14 cellular contexts compared by ENCODE assay signal in genomic region chr3:28334552-28334951, GRCh38. TPM values are rescaled to one million over a fixed set of nuclear protein-coding genes. Genes with fewer than 3 reads are reported as not detected.
DNase-seq lines count a peak whose midpoint lies in the region; ATAC-seq, FAIRE-seq and TF ChIP-seq lines count a peak whose summit lies in the region.
"Had no signal": no experiment of that assay in that cellular context is flagged by ENCODE, and none has a peak within 500 bp of the region (broad histone marks: within the 10 kb centered on the region; RNA-seq: fewer than 3 reads in every experiment).

No MANE protein-coding gene starts in this region.

- H2BK120ac ChIP-seq in mesenchymal stem cell (ENCODE audit: low read depth, low read length) = no peak overlapping the region

- H3K36me3 Mint-ChIP-seq in CD4-positive, alpha-beta T cell (ENCODE audit: low read depth) = peaks cover 48% of the 10 kb centered on the region
- H3K36me3 Mint-ChIP-seq in HFFc6 (ENCODE audit: low read depth) (no peaks in the 10 kb centered on the region), astrocyte (ENCODE audit: low read depth, unreplicated experiment) (peaks cover 3% of the 10 kb centered on the region)
- H3K36me3 Mint-ChIP-seq in activated CD4-positive, alpha-beta T cell treated with anti-CD3 and anti-CD28 coated beads, Interleukin-2, amount 10 ng/mL, durations not matched to agents 7 days and 5 days (ENCODE audit: low read depth) = peaks cover 26% of the 10 kb centered on the region

- H3K4me3 ChIP-seq in astrocyte (ENCODE audit: insufficient read depth, low read depth, low read length) = no peak overlapping the region
- no peak overlapping the region for H3K4me3 ChIP-seq in mesenchymal stem cell (ENCODE audit: insufficient read depth in 1 of 2, low read depth in 1 of 2, low read length in 2 of 2)
- H3K4me3 ChIP-seq: gastrocnemius medialis, skin epidermis had no signal

- CTCF ChIA-PET in CD4-positive, alpha-beta T cell (lab: Charles Lee) = interaction anchor here (0.9 to 3.7 kb wide), 4 partner anchors 14 to 646 kb away, joined by 3 to 17 read pairs (median 6); partner anchors contain the start of genes AZI2 and ZCWPW2
- CTCF ChIA-PET in activated CD4-positive, alpha-beta T cell treated with anti-CD3 and anti-CD28 coated beads, Interleukin-2, amount 10 ng/mL, durations not matched to agents 7 days and 5 days (lab: Charles Lee) = interaction anchor here (0.9 to 2.6 kb wide), 2 partner anchors 13 to 14 kb away, joined by 5 to 11 read pairs; partner anchors contain the start of genes AZI2 and ZCWPW2

- H3K4me2 ChIP-seq in astrocyte (ENCODE audit: low read length) (no peak overlapping the region), mesenchymal stem cell (ENCODE audit: low read length, poor library complexity, severe bottlenecking) (no peak overlapping the region)

- H3K79me2 ChIP-seq in astrocyte (ENCODE audit: insufficient read depth, low read length) = no peaks in the 10 kb centered on the region

- no peak overlapping the region for H3K4ac ChIP-seq in mesenchymal stem cell (ENCODE audit: low read depth in 1 of 2, low read length in 2 of 2)

- H3K27ac ChIP-seq in CD4-positive, alpha-beta T cell (ENCODE audit: low read depth, low read length) = no peak overlapping the region
- H3K27ac ChIP-seq in astrocyte (ENCODE audit: low read depth, low read length) (no peak overlapping the region), mesenchymal stem cell (ENCODE audit: low read length, poor library complexity, severe bottlenecking) (no peak overlapping the region)
- H3K27ac ChIP-seq: gastrocnemius medialis, skin epidermis had no signal

- peaks cover 4% of the 10 kb centered on the region for H4K20me1 ChIP-seq in astrocyte (ENCODE audit: insufficient read depth, low read length)

- H3K36me3 ChIP-seq in astrocyte (ENCODE audit: insufficient read depth, low read length) (peaks cover 16% of the 10 kb centered on the region), mesenchymal stem cell (ENCODE audit: control insufficient read depth in 1 of 2, insufficient read depth in 2 of 2, low read depth in 1 of 2, low read length in 2 of 2) (peaks cover 3 to 83% of the 10 kb centered on the region in 2 experiments)

- H3K4me1 Mint-ChIP-seq in CD4-positive, alpha-beta T cell (ENCODE audit: low read depth) = peaks cover 14% of the 10 kb centered on the region
- H3K4me1 Mint-ChIP-seq in HFFc6 (ENCODE audit: low read depth) (no peaks in the 10 kb centered on the region), astrocyte (ENCODE audit: low read depth, unreplicated experiment) (no peaks in the 10 kb centered on the region)
- peaks cover 13% of the 10 kb centered on the region for H3K4me1 Mint-ChIP-seq in activated CD4-positive, alpha-beta T cell treated with anti-CD3 and anti-CD28 coated beads, Interleukin-2, amount 10 ng/mL, durations not matched to agents 7 days and 5 days
- H3K4me1 Mint-ChIP-seq: nephron progenitor cell had no signal

- no peaks in the 10 kb centered on the region for H3K9me3 Mint-ChIP-seq in CD4-positive, alpha-beta T cell
- no peaks in the 10 kb centered on the region for H3K9me3 Mint-ChIP-seq in HFFc6
- H3K9me3 Mint-ChIP-seq in astrocyte (ENCODE audit: unreplicated experiment) = no peaks in the 10 kb centered on the region
- H3K9me3 Mint-ChIP-seq in activated CD4-positive, alpha-beta T cell treated with anti-CD3 and anti-CD28 coated beads, Interleukin-2, amount 10 ng/mL, durations not matched to agents 7 days and 5 days = no peaks in the 10 kb centered on the region
- H3K9me3 Mint-ChIP-seq: activated CD4-positive, alpha-beta memory T cell treated with anti-CD3 and anti-CD28 coated beads for 36 hours; nephron progenitor cell had no signal

- H3K79me1 ChIP-seq in mesenchymal stem cell (replicated peaks; ENCODE audit: low read length, poor library complexity, severe bottlenecking) = peaks cover 2% of the 10 kb centered on the region

- no peak overlapping the region for H2BK12ac ChIP-seq in mesenchymal stem cell (ENCODE audit: low read length in 2 of 2)

- H3K27me3 ChIP-seq in CD4-positive, alpha-beta T cell (ENCODE audit: control insufficient read depth, insufficient read depth, low read length) = no peaks in the 10 kb centered on the region
- no peaks in the 10 kb centered on the region for H3K27me3 ChIP-seq in astrocyte (ENCODE audit: insufficient read depth, low read length)
- H3K27me3 ChIP-seq in mesenchymal stem cell (ENCODE audit: control insufficient read depth in 1 of 2, insufficient read depth in 1 of 2, low read length in 2 of 2) = no peaks in the 10 kb centered on the region
- H3K27me3 ChIP-seq: gastrocnemius medialis had no signal

- no peak overlapping the region for H3K14ac ChIP-seq in mesenchymal stem cell (ENCODE audit: low read length in 2 of 2)

- no peak overlapping the region for H2BK15ac ChIP-seq in mesenchymal stem cell (ENCODE audit: low read depth, poor library complexity, severe bottlenecking)

- H3K27ac Mint-ChIP-seq in CD4-positive, alpha-beta T cell = no peak overlapping the region
- no peak overlapping the region for H3K27ac Mint-ChIP-seq in HFFc6
- no peak overlapping the region for H3K27ac Mint-ChIP-seq in astrocyte (ENCODE audit: unreplicated experiment)
- no peak overlapping the region for H3K27ac Mint-ChIP-seq in activated CD4-positive, alpha-beta T cell treated with anti-CD3 and anti-CD28 coated beads, Interleukin-2, amount 10 ng/mL, durations not matched to agents 7 days and 5 days
- H3K27ac Mint-ChIP-seq: activated CD4-positive, alpha-beta memory T cell treated with anti-CD3 and anti-CD28 coated beads for 36 hours; nephron progenitor cell had no signal

- H3K9me3 ChIP-seq in CD4-positive, alpha-beta T cell (ENCODE audit: control insufficient read depth, low read length) = no peaks in the 10 kb centered on the region
- H3K9me3 ChIP-seq in astrocyte (ENCODE audit: insufficient read depth, low read depth, low read length) (no peaks in the 10 kb centered on the region), mesenchymal stem cell (ENCODE audit: control insufficient read depth, low read length) (no peaks in the 10 kb centered on the region)
- H3K9me3 ChIP-seq: gastrocnemius medialis had no signal

- FAIRE-seq in astrocyte (lab: Jason Lieb, UNC) = no peak

- H3K4me1 ChIP-seq in astrocyte (ENCODE audit: insufficient read depth, low read length) (no peaks in the 10 kb centered on the region), mesenchymal stem cell (ENCODE audit: control insufficient read depth, insufficient read depth, low read depth, low read length) (no peaks in the 10 kb centered on the region)
- H3K4me1 ChIP-seq: gastrocnemius medialis had no signal

- no peak overlapping the region for H2BK5ac ChIP-seq in mesenchymal stem cell (ENCODE audit: low read depth, low read length, poor library complexity, severe bottlenecking)

- H2AK5ac ChIP-seq in mesenchymal stem cell (ENCODE audit: low read length, severe bottlenecking) = no peak overlapping the region

- H2AFZ ChIP-seq in astrocyte (ENCODE audit: low read depth, low read length) (no peak overlapping the region), mesenchymal stem cell (ENCODE audit: low read depth, low read length) (no peak overlapping the region)

- no peak overlapping the region for H3K23ac ChIP-seq in mesenchymal stem cell (ENCODE audit: low read length in 2 of 2)

- ATAC-seq in CD4-positive, alpha-beta T cell (ENCODE audit: poor library complexity) = no peak
- no peak for ATAC-seq in GM21390 (IDR thresholded peaks at IDR 0.05; ENCODE audit: unreplicated experiment)
- ATAC-seq: gastrocnemius medialis had no signal

- intact Hi-C loops in CD4-positive, alpha-beta T cell (cut with DNase I, micrococcal nuclease) = loop anchor here in 1 of 2 experiments (5.0 kb wide), 1 partner anchor 1022 kb away; no protein-coding TSS in a partner anchor

- H3K9ac ChIP-seq in astrocyte (ENCODE audit: low read length) (no peak overlapping the region), mesenchymal stem cell (ENCODE audit: low read length) (peak overlapping the region; percentile 9)

- TF ChIP-seq CTCF in CD4-positive, alpha-beta T cell (IDR thresholded peaks at IDR 0.05) = peak; percentile 39
- TF ChIP-seq CTCF in HFFc6 (IDR thresholded peaks at IDR 0.05) = peak; percentile 65
- peak; percentile 8 for TF ChIP-seq CTCF in astrocyte (IDR thresholded peaks at IDR 0.05; ENCODE audit: insufficient read depth, low read depth, low read length)
- no peak for TF ChIP-seq CTCF in GM20000 (IDR thresholded peaks at IDR 0.05; ENCODE audit: extremely low read depth, missing control alignments)

- DNase-seq in CD4-positive, alpha-beta T cell = no peak
- DNase-seq in HFFc6 (no peak), astrocyte (ENCODE audit: low read depth) (no peak), mesenchymal stem cell (no peak), GM20000 (ENCODE audit: low spot score) (no peak)
- DNase-seq in activated CD4-positive, alpha-beta T cell treated with anti-CD3 and anti-CD28 coated beads, Interleukin-2, amount 10 ng/mL, durations not matched to agents 7 days and 5 days = no peak
- DNase-seq: activated CD4-positive, alpha-beta memory T cell treated with anti-CD3 and anti-CD28 coated beads for 36 hours; activated naive CD4-positive, alpha-beta T cell treated with Interleukin-2 at 50 U/mL for 16 hours; DMS53; gastrocnemius medialis; NCI-H1930; nephron progenitor cell had no signal

- H3K18ac ChIP-seq in mesenchymal stem cell (ENCODE audit: low read depth in 1 of 2, low read length in 2 of 2) = no peak overlapping the region

- H4K91ac ChIP-seq in mesenchymal stem cell (ENCODE audit: low read length) = no peak overlapping the region

- no peak overlapping the region for H3K4me3 Mint-ChIP-seq in CD4-positive, alpha-beta T cell
- no peak overlapping the region for H3K4me3 Mint-ChIP-seq in HFFc6
- H3K4me3 Mint-ChIP-seq in astrocyte (ENCODE audit: unreplicated experiment) = no peak overlapping the region
- no peak overlapping the region for H3K4me3 Mint-ChIP-seq in activated CD4-positive, alpha-beta T cell treated with anti-CD3 and anti-CD28 coated beads, Interleukin-2, amount 10 ng/mL, durations not matched to agents 7 days and 5 days
- H3K4me3 Mint-ChIP-seq: activated CD4-positive, alpha-beta memory T cell treated with anti-CD3 and anti-CD28 coated beads for 36 hours; nephron progenitor cell had no signal

- POLR2A ChIA-PET in CD4-positive, alpha-beta T cell (lab: Charles Lee) = interaction anchor here (0.6 to 4.1 kb wide), 2 partner anchors 11 to 15 kb away, joined by 3 to 28 read pairs; partner anchors contain the start of genes AZI2 and ZCWPW2
- POLR2A ChIA-PET in activated CD4-positive, alpha-beta T cell treated with anti-CD3 and anti-CD28 coated beads, Interleukin-2, amount 10 ng/mL, durations not matched to agents 7 days and 5 days (lab: Charles Lee) = interaction anchor here (1.2 kb wide), 1 partner anchor 14 kb away, joined by 5 read pairs; the partner anchor contains the start of genes AZI2 and ZCWPW2

- no peak overlapping the region for H4K8ac ChIP-seq in mesenchymal stem cell (ENCODE audit: low read length)

- no peaks in the 10 kb centered on the region for H3K27me3 Mint-ChIP-seq in CD4-positive, alpha-beta T cell
- H3K27me3 Mint-ChIP-seq in HFFc6 (ENCODE audit: insufficient read depth) (no peaks in the 10 kb centered on the region), astrocyte (ENCODE audit: low read depth, unreplicated experiment) (no peaks in the 10 kb centered on the region)
- no peaks in the 10 kb centered on the region for H3K27me3 Mint-ChIP-seq in activated CD4-positive, alpha-beta T cell treated with anti-CD3 and anti-CD28 coated beads, Interleukin-2, amount 10 ng/mL, durations not matched to agents 7 days and 5 days
- H3K27me3 Mint-ChIP-seq: activated CD4-positive, alpha-beta memory T cell treated with anti-CD3 and anti-CD28 coated beads for 36 hours had no signal

RNA-seq across cellular contexts. Expression of gene ZCWPW2, which starts 14.0 kb away (rescaled TPM):
- under 1 TPM; 0.27 to 0.28 TPM for total RNA-seq in CD4-positive, alpha-beta T cell
- under 1 TPM; 0.34 to 0.87 (median 0.58) TPM for total RNA-seq in HFFc6 (2021; fragmentation: NEBNext Ultra II Directional; extraction: Animal tissue kit (Norgen Biotek cat#: 25700))
- total RNA-seq in astrocyte = 0.57 and 1.0 TPM in 2 replicates
- polyA plus RNA-seq in mesenchymal stem cell (2013, experiment 1 of 2) = 0.80 TPM
- 0.53 TPM for polyA plus RNA-seq in mesenchymal stem cell (2013, experiment 2 of 2)
- total RNA-seq in activated CD4-positive, alpha-beta T cell treated with anti-CD3 and anti-CD28 coated beads, Interleukin-2, amount 10 ng/mL, durations not matched to agents 7 days and 5 days = under 1 TPM; 0.37 to 0.50 TPM

RNA-seq across cellular contexts. Expression of gene AZI2, which starts 14.1 kb away (rescaled TPM):
- total RNA-seq in CD4-positive, alpha-beta T cell = 10 to 100 TPM; 27.4 to 31.5 TPM
- 10 to 100 TPM; 61.9 to 69.6 (median 67.0) TPM for total RNA-seq in HFFc6 (2021; fragmentation: NEBNext Ultra II Directional; extraction: Animal tissue kit (Norgen Biotek cat#: 25700))
- 91.9 and 99.1 TPM in 2 replicates for total RNA-seq in astrocyte
- 55.9 TPM for polyA plus RNA-seq in mesenchymal stem cell (2013, experiment 1 of 2)
- polyA plus RNA-seq in mesenchymal stem cell (2013, experiment 2 of 2) = 56.4 TPM
- 10 to 100 TPM; 53.5 to 68.8 TPM for total RNA-seq in activated CD4-positive, alpha-beta T cell treated with anti-CD3 and anti-CD28 coated beads, Interleukin-2, amount 10 ng/mL, durations not matched to agents 7 days and 5 days
